Comparison of ENCODE assay signal across 1 cellular context in the genomic region with DNA sequence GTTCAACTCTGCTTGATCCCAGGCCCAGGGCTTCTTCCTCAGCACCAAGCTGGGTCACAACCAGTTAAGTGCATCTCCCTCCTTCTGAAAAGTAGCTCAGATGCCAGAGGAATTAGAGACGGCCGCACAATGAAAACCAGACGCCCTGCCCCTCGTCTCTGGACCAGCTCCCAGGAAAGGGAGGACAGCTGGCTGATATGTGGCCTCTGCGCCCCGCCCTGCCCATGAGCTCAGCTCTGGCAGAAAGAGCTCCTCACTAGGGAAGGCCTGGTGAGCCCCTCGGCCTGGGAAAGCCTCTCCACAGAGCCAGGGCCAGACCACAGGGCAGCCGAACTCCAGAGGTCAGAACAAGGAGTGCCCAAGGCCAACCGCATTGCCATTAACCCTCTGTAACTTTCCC.
TF ChIP-seq lines count a peak whose summit lies in the region.

No MANE protein-coding gene starts in this region.

TF ChIP-seq in SK-N-SH, 30 proteins besides CTCF, POLR2A, EP300 and RAD21 (continued from another document):
- TF ChIP-seq, protein P1, sequence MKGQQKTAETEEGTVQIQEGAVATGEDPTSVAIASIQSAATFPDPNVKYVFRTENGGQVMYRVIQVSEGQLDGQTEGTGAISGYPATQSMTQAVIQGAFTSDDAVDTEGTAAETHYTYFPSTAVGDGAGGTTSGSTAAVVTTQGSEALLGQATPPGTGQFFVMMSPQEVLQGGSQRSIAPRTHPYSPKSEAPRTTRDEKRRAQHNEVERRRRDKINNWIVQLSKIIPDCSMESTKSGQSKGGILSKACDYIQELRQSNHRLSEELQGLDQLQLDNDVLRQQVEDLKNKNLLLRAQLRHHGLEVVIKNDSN (IDR thresholded peaks at IDR 0.05; ENCODE audit: borderline replicate concordance, low read depth) = no peak
- TF ChIP-seq GATA2 (CRISPR knock-in tag; IDR thresholded peaks at IDR 0.05) = peak; percentile 52
- TF ChIP-seq NRF1 (IDR thresholded peaks at IDR 0.05; ENCODE audit: low read depth, low read length) = no peak
- TF ChIP-seq RCOR1 (IDR thresholded peaks at IDR 0.05; ENCODE audit: low read length) = peak; percentile 90
- no peak for TF ChIP-seq FOXJ3 (CRISPR knock-in tag; IDR thresholded peaks at IDR 0.05)
- TF ChIP-seq, protein P2, sequence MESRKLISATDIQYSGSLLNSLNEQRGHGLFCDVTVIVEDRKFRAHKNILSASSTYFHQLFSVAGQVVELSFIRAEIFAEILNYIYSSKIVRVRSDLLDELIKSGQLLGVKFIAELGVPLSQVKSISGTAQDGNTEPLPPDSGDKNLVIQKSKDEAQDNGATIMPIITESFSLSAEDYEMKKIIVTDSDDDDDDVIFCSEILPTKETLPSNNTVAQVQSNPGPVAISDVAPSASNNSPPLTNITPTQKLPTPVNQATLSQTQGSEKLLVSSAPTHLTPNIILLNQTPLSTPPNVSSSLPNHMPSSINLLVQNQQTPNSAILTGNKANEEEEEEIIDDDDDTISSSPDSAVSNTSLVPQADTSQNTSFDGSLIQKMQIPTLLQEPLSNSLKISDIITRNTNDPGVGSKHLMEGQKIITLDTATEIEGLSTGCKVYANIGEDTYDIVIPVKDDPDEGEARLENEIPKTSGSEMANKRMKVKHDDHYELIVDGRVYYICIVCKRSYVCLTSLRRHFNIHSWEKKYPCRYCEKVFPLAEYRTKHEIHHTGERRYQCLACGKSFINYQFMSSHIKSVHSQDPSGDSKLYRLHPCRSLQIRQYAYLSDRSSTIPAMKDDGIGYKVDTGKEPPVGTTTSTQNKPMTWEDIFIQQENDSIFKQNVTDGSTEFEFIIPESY (IDR thresholded peaks at IDR 0.05; ENCODE audit: borderline replicate concordance, low read depth) = peak; percentile 75; the same call in 1 of the 2 replicates
- peak; percentile 95 for TF ChIP-seq NFIC (IDR thresholded peaks at IDR 0.05; ENCODE audit: borderline replicate concordance)
- TF ChIP-seq, protein P3, sequence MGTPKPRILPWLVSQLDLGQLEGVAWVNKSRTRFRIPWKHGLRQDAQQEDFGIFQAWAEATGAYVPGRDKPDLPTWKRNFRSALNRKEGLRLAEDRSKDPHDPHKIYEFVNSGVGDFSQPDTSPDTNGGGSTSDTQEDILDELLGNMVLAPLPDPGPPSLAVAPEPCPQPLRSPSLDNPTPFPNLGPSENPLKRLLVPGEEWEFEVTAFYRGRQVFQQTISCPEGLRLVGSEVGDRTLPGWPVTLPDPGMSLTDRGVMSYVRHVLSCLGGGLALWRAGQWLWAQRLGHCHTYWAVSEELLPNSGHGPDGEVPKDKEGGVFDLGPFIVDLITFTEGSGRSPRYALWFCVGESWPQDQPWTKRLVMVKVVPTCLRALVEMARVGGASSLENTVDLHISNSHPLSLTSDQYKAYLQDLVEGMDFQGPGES (IDR thresholded peaks at IDR 0.05; ENCODE audit: low read depth, low read length) = no peak
- TF ChIP-seq ELF1 (IDR thresholded peaks at IDR 0.05) = no peak
- TF ChIP-seq RFX5 (IDR thresholded peaks at IDR 0.05; ENCODE audit: low read length) = no peak
- peak; percentile 75; the same call in 1 of the 2 replicates for TF ChIP-seq JUND (IDR thresholded peaks at IDR 0.05)
- TF ChIP-seq RXRA (IDR thresholded peaks at IDR 0.05; ENCODE audit: borderline replicate concordance, low read depth) = peak; percentile 97
- TF ChIP-seq GABPA (IDR thresholded peaks at IDR 0.05; ENCODE audit: low read depth) = no peak
- peak; percentile 36; the same call in 1 of the 2 replicates for TF ChIP-seq FOSL2 (IDR thresholded peaks at IDR 0.05; ENCODE audit: borderline replicate concordance, low read depth)
- TF ChIP-seq POLR2AphosphoS5 (IDR thresholded peaks at IDR 0.05; ENCODE audit: low read depth, low read length) = peak; percentile 93
- TF ChIP-seq, protein P4, sequence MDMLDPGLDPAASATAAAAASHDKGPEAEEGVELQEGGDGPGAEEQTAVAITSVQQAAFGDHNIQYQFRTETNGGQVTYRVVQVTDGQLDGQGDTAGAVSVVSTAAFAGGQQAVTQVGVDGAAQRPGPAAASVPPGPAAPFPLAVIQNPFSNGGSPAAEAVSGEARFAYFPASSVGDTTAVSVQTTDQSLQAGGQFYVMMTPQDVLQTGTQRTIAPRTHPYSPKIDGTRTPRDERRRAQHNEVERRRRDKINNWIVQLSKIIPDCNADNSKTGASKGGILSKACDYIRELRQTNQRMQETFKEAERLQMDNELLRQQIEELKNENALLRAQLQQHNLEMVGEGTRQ (IDR thresholded peaks at IDR 0.05; ENCODE audit: borderline replicate concordance, low read depth, low read length) = no peak
- TF ChIP-seq TCF12 (IDR thresholded peaks at IDR 0.05) = peak; percentile 100
